Comparison of ENCODE assay signal across 17 cellular contexts in genomic region chr6:30700340-30700739, GRCh38. TPM values are rescaled to one million over a fixed set of nuclear protein-coding genes. Genes with fewer than 3 reads are reported as not detected.
DNase-seq lines count a peak whose midpoint lies in the region; ATAC-seq and TF ChIP-seq lines count a peak whose summit lies in the region.
"Had no signal": no experiment of that assay in that cellular context is flagged by ENCODE, and none has a peak within 500 bp of the region (broad histone marks: within the 10 kb centered on the region; RNA-seq: fewer than 3 reads in every experiment).

No MANE protein-coding gene starts in this region.

- no peak overlapping the region for H3K14ac ChIP-seq in H9 (ENCODE audit: insufficient read depth, low read length)

- no peak overlapping the region for H4K8ac ChIP-seq in H9 (replicated peaks; ENCODE audit: insufficient read length, low read depth, low read length)

- no peak overlapping the region for H2AFZ ChIP-seq in H9 (ENCODE audit: low read length)

- H3K56ac ChIP-seq in H9 (ENCODE audit: insufficient read length, low read depth, low read length): no peak overlapping the region

- H3K9me3 ChIP-seq in H9 (ENCODE audit: control insufficient read depth, low read depth, low read length): no peaks in the 10 kb centered on the region
- H3K9me3 ChIP-seq: ascending aorta had no signal

- no peaks in the 10 kb centered on the region for H3K79me2 ChIP-seq in H9 (ENCODE audit: insufficient read depth, low read length)

- no CpG with 5 or more reads among the region's 4 CpGs for WGBS in H9 (ENCODE audit: extremely low coverage, insufficient read length, low lambda C conversion rate)

- H3K18ac ChIP-seq in H9 (ENCODE audit: insufficient read length, low read depth, low read length): no peak overlapping the region

- no peaks in the 10 kb centered on the region for H3K23me2 ChIP-seq in H9 (ENCODE audit: insufficient read length, low read depth, low read length, poor library complexity, severe bottlenecking)

- no peak overlapping the region for H3K4me3 Mint-ChIP-seq in H9
- H3K4me3 Mint-ChIP-seq in HFFc6: no peak overlapping the region
- H3K4me3 Mint-ChIP-seq: activated CD4-positive, alpha-beta memory T cell treated with anti-CD3 and anti-CD28 coated beads, Interleukin-2, amount 10 ng/mL, durations not matched to agents 7 days and 5 days; activated naive CD4-positive, alpha-beta T cell treated with anti-CD3 and anti-CD28 coated beads for 36 hours; CD4-positive, alpha-beta T cell; stimulated activated effector memory CD8-positive, alpha-beta T cell treated with anti-CD3 and anti-CD28 coated beads, Interleukin-12 subunit alpha, Interleukin-12 subunit beta, amount 100 ng/mL, for 72 hours had no signal

- H2BK12ac ChIP-seq in H9 (ENCODE audit: insufficient read length, low read depth, low read length): no peak overlapping the region

- H3K36me3 Mint-ChIP-seq in H9 (ENCODE audit: insufficient read depth in 1 of 3, low read depth in 3 of 3) (peaks cover 35 to 56% (median 52%) of the 10 kb centered on the region in 3 experiments; a peak in 6 of 7 replicates), HFFc6 (ENCODE audit: low read depth) (peaks cover 17% of the 10 kb centered on the region)

- no peak overlapping the region for H4K5ac ChIP-seq in H9 (ENCODE audit: insufficient read length, low read depth, low read length)

- H3T11ph ChIP-seq in H9 (ENCODE audit: low read length): no peak overlapping the region

- DNase-seq in H9 (peak; percentile 76), dermis blood vessel endothelial cell (peak; percentile 14), islet precursor cell (peak; percentile 80), posterior vena cava (ENCODE audit: low spot score) (peak; percentile 66), HFFc6 (no peak), HCEC 1CT (no peak), SKM-1 (lab: John Stamatoyannopoulos, UW; ENCODE audit: unreplicated experiment) (no peak)
- DNase-seq: activated CD4-positive, alpha-beta memory T cell treated with anti-CD3 and anti-CD28 coated beads, Interleukin-2, amount 10 ng/mL, durations not matched to agents 7 days and 5 days; activated naive CD4-positive, alpha-beta T cell treated with anti-CD3 and anti-CD28 coated beads for 36 hours; activated T-cell treated with anti-CD3 and anti-CD28 coated beads, Interleukin-2, amount 50 U/mL, for 1 hour; CD4-positive, alpha-beta T cell; NCI-H1105 treated with DMSO at 0.1 percent for 48 hours; NCI-H510A; SHP77 had no signal

- no peak overlapping the region for H2BK15ac ChIP-seq in H9 (ENCODE audit: low read depth, low read length)

- no peak overlapping the region for H3K23ac ChIP-seq in H9 (ENCODE audit: insufficient read length, low read depth, low read length)

- no peak overlapping the region for H2BK20ac ChIP-seq in H9 (ENCODE audit: low read depth, low read length, poor library complexity, severe bottlenecking)

- no peak overlapping the region for H2AK5ac ChIP-seq in H9 (ENCODE audit: insufficient read length, low read length)

- no peaks in the 10 kb centered on the region for H4K20me1 ChIP-seq in H9 (ENCODE audit: control insufficient read depth, insufficient read depth, insufficient read length)

- no peak for ATAC-seq in HG02642 (IDR thresholded peaks at IDR 0.05; ENCODE audit: poor library complexity, unreplicated experiment)
- ATAC-seq: stimulated activated effector memory CD8-positive, alpha-beta T cell treated with anti-CD3 and anti-CD28 coated beads, Interleukin-12 subunit alpha, Interleukin-12 subunit beta, amount 100 ng/mL, for 72 hours had no signal

- intact Hi-C loops in posterior vena cava (cut with DNase I): no loop called here

- no peaks in the 10 kb centered on the region for H3K27me3 ChIP-seq in H9 (ENCODE audit: insufficient read depth, low read length)
- H3K27me3 ChIP-seq: ascending aorta had no signal

- H3K4me1 Mint-ChIP-seq in H9: peaks cover 0 to 4% of the 10 kb centered on the region in 2 experiments; a peak in 2 of 4 replicates
- H3K4me1 Mint-ChIP-seq in HFFc6 (ENCODE audit: low read depth): peaks cover 1% of the 10 kb centered on the region; the same call in 1 of the 2 replicates
- H3K4me1 Mint-ChIP-seq: activated CD4-positive, alpha-beta memory T cell treated with anti-CD3 and anti-CD28 coated beads, Interleukin-2, amount 10 ng/mL, durations not matched to agents 7 days and 5 days had no signal

- H3K27me3 Mint-ChIP-seq in H9 (ENCODE audit: low read depth) (no peaks in the 10 kb centered on the region), HFFc6 (ENCODE audit: insufficient read depth) (no peaks in the 10 kb centered on the region)
- H3K27me3 Mint-ChIP-seq: activated CD4-positive, alpha-beta memory T cell treated with anti-CD3 and anti-CD28 coated beads, Interleukin-2, amount 10 ng/mL, durations not matched to agents 7 days and 5 days; CD4-positive, alpha-beta T cell had no signal

- H3K79me1 ChIP-seq in H9 (ENCODE audit: insufficient read depth, low read depth, low read length, poor library complexity, severe bottlenecking): no peaks in the 10 kb centered on the region

- H3K27ac Mint-ChIP-seq in H9: peak overlapping the region in 1 of 3 experiments; percentile 25; a peak in 1 of 7 replicates
- no peak overlapping the region for H3K27ac Mint-ChIP-seq in HFFc6
- H3K27ac Mint-ChIP-seq: activated CD4-positive, alpha-beta memory T cell treated with anti-CD3 and anti-CD28 coated beads, Interleukin-2, amount 10 ng/mL, durations not matched to agents 7 days and 5 days; activated naive CD4-positive, alpha-beta T cell treated with anti-CD3 and anti-CD28 coated beads for 36 hours; CD4-positive, alpha-beta T cell; stimulated activated effector memory CD8-positive, alpha-beta T cell treated with anti-CD3 and anti-CD28 coated beads, Interleukin-12 subunit alpha, Interleukin-12 subunit beta, amount 100 ng/mL, for 72 hours had no signal

- H3K4me2 ChIP-seq in H9 (ENCODE audit: insufficient read depth, insufficient read length, low read length): no peak overlapping the region

- TF ChIP-seq CTCF in H9 (conservative IDR thresholded peaks at IDR 0.05) (no peak), HFFc6 (IDR thresholded peaks at IDR 0.05) (no peak)

- no peak overlapping the region for H3K9ac ChIP-seq in H9 (ENCODE audit: extremely low read depth, insufficient read length, low read length)

- no peaks in the 10 kb centered on the region for H3K9me3 Mint-ChIP-seq in H9
- H3K9me3 Mint-ChIP-seq in HFFc6: no peaks in the 10 kb centered on the region
- H3K9me3 Mint-ChIP-seq: activated CD4-positive, alpha-beta memory T cell treated with anti-CD3 and anti-CD28 coated beads, Interleukin-2, amount 10 ng/mL, durations not matched to agents 7 days and 5 days; activated naive CD4-positive, alpha-beta T cell treated with anti-CD3 and anti-CD28 coated beads for 36 hours; CD4-positive, alpha-beta T cell; stimulated activated effector memory CD8-positive, alpha-beta T cell treated with anti-CD3 and anti-CD28 coated beads, Interleukin-12 subunit alpha, Interleukin-12 subunit beta, amount 100 ng/mL, for 72 hours had no signal

- no peak overlapping the region for H2BK5ac ChIP-seq in H9 (ENCODE audit: insufficient read length, low read length)

- no peak overlapping the region for H4K91ac ChIP-seq in H9 (ENCODE audit: insufficient read length, low read depth, low read length)

- H2BK120ac ChIP-seq in H9 (ENCODE audit: low read depth, low read length, poor library complexity, severe bottlenecking): no peak overlapping the region

- H3K4me1 ChIP-seq in H9 (ENCODE audit: insufficient read depth, low read length): 0 out of 2 replicates have a peak, but pooled peaks cover 2% of the 10 kb centered on the region

- H3K27ac ChIP-seq in H9 (ENCODE audit: insufficient read length, low read depth, low read length): no peak overlapping the region
- H3K27ac ChIP-seq: ascending aorta had no signal

- no peak overlapping the region for H3K4ac ChIP-seq in H9 (ENCODE audit: low read depth, low read length)

RNA-seq across cellular contexts. Expression of gene NRM, which starts 9.6 kb away (rescaled TPM):
- total RNA-seq in H9 (2021): 34.9 and 36.5 TPM in 2 replicates
- total RNA-seq in dermis blood vessel endothelial cell: 3.1 and 4.6 TPM in 2 replicates
- total RNA-seq in posterior vena cava: 10 to 100 TPM; 14.6 to 15.5 TPM
- total RNA-seq in HFFc6 (2021; fragmentation: NEBNext Ultra II Directional; extraction: Animal tissue kit (Norgen Biotek cat#: 25700)): 10 to 100 TPM; 16.3 to 35.1 (median 31.1) TPM

RNA-seq across cellular contexts. Expression of gene PPP1R18, which starts 13.9 kb away (rescaled TPM):
- total RNA-seq in H9 (2021) (26.4 and 28.0 TPM in 2 replicates), dermis blood vessel endothelial cell (41.7 and 64.8 TPM in 2 replicates), posterior vena cava (100 to 1,000 TPM in 1 of 2 donors, 10 to 100 TPM in 1; 70.0 to 111 TPM)
- total RNA-seq in HFFc6 (2021; fragmentation: NEBNext Ultra II Directional; extraction: Animal tissue kit (Norgen Biotek cat#: 25700)): 100 to 1,000 TPM; 135 to 149 (median 141) TPM

RNA-seq across cellular contexts. Expression of gene MDC1, which starts 16.7 kb away (rescaled TPM):
- total RNA-seq in H9 (2021) (72.2 and 77.6 TPM in 2 replicates), dermis blood vessel endothelial cell (6.3 and 12.5 TPM in 2 replicates), posterior vena cava (10 to 100 TPM; 24.4 to 25.0 TPM)
- 10 to 100 TPM; 18.4 to 31.9 (median 28.1) TPM for total RNA-seq in HFFc6 (2021; fragmentation: NEBNext Ultra II Directional; extraction: Animal tissue kit (Norgen Biotek cat#: 25700))

RNA-seq across cellular contexts. Expression of gene TUBB, which starts 19.8 kb away (rescaled TPM):
- 1,719 and 1,734 TPM in 2 replicates for total RNA-seq in H9 (2021)
- 301 and 692 TPM in 2 replicates for total RNA-seq in dermis blood vessel endothelial cell
- 100 to 1,000 TPM; 342 to 378 TPM for total RNA-seq in posterior vena cava
- 1,000 to 10,000 TPM; 1,052 to 1,712 (median 1,589) TPM for total RNA-seq in HFFc6 (2021; fragmentation: NEBNext Ultra II Directional; extraction: Animal tissue kit (Norgen Biotek cat#: 25700))

RNA-seq across cellular contexts. Expression of gene DHX16, which starts 27.5 kb away (rescaled TPM):
- total RNA-seq in H9 (2021) (34.5 and 34.8 TPM in 2 replicates), dermis blood vessel endothelial cell (39.3 and 52.6 TPM in 2 replicates), posterior vena cava (10 to 100 TPM; 17.6 to 22.5 TPM)
- total RNA-seq in HFFc6 (2021; fragmentation: NEBNext Ultra II Directional; extraction: Animal tissue kit (Norgen Biotek cat#: 25700)): 10 to 100 TPM; 33.7 to 36.7 (median 35.5) TPM

Comparison
In these comparisons a context has a peak if more than half of its experiments do, and no peak if none do; other contexts are left out.
1. DNase-seq: peak in H9 (single experiment), dermis blood vessel endothelial cell (single experiment), islet precursor cell (single experiment) and posterior vena cava (single experiment); none in HFFc6 (single experiment), HCEC 1CT (single experiment) and SKM-1 (single experiment).